In genomic region chr20:32737371-32738223, GRCh38 we compare ENCODE assay signal across 9 cellular contexts. TPM values are rescaled to one million over a fixed set of nuclear protein-coding genes. Genes with fewer than 3 reads are reported as not detected.
DNase-seq lines count a peak whose midpoint lies in the region; ATAC-seq, FAIRE-seq and TF ChIP-seq lines count a peak whose summit lies in the region.
"Had no signal": no experiment of that assay in that cellular context is flagged by ENCODE, and none has a peak within 500 bp of the region (broad histone marks: within the 10 kb centered on the region; RNA-seq: fewer than 3 reads in every experiment).

No MANE protein-coding gene starts in this region.

- peak overlapping the region; percentile 43 to 48 for H3K18ac ChIP-seq in mesenchymal stem cell (ENCODE audit: low read depth in 1 of 2, low read length in 2 of 2)

- H3K27me3 ChIP-seq in mesenchymal stem cell (ENCODE audit: control insufficient read depth in 1 of 2, insufficient read depth in 1 of 2, low read length in 2 of 2), result no peaks in the 10 kb centered on the region

- no peak overlapping the region for H2AFZ ChIP-seq in mesenchymal stem cell (ENCODE audit: low read depth, low read length)

- H3K4me2 ChIP-seq in mesenchymal stem cell (ENCODE audit: low read length, poor library complexity, severe bottlenecking), result no peak overlapping the region

- peak; percentile 86 for ATAC-seq in activated naive CD8-positive, alpha-beta T cell treated with anti-CD3 and anti-CD28 coated beads, Interleukin-2, amount 10 ng/mL, durations not matched to agents 7 days and 5 days (ENCODE audit: low read depth)
- ATAC-seq in HG03354 (IDR thresholded peaks at IDR 0.05; ENCODE audit: poor library complexity, severe bottlenecking, unreplicated experiment), result no peak
- ATAC-seq in HG03280 (IDR thresholded peaks at IDR 0.05; ENCODE audit: unreplicated experiment), result no peak

- no peak overlapping the region for H4K8ac ChIP-seq in mesenchymal stem cell (ENCODE audit: low read length)

- peak overlapping the region in 1 of 2 experiments; percentile 37 for H3K4ac ChIP-seq in mesenchymal stem cell (ENCODE audit: low read depth in 1 of 2, low read length in 2 of 2)

- H3K79me1 ChIP-seq in mesenchymal stem cell (replicated peaks; ENCODE audit: low read length, poor library complexity, severe bottlenecking), result peaks cover 21% of the 10 kb centered on the region

- H2BK5ac ChIP-seq in mesenchymal stem cell (ENCODE audit: low read depth, low read length, poor library complexity, severe bottlenecking), result no peak overlapping the region

- FAIRE-seq in RCC 7860 (lab: Jason Lieb, UNC), result peak; percentile 78

- no peak for TF ChIP-seq CTCF in AG10803 (conservative IDR thresholded peaks at IDR 0.05; ENCODE audit: low read length)

- H4K91ac ChIP-seq in mesenchymal stem cell (ENCODE audit: low read length), result no peak overlapping the region

- H3K36me3 Mint-ChIP-seq in activated naive CD8-positive, alpha-beta T cell treated with anti-CD3 and anti-CD28 coated beads, Interleukin-2, amount 10 ng/mL, durations not matched to agents 7 days and 5 days, result peaks cover 14% of the 10 kb centered on the region

- POLR2A ChIA-PET in activated naive CD8-positive, alpha-beta T cell treated with anti-CD3 and anti-CD28 coated beads, Interleukin-2, amount 10 ng/mL, durations not matched to agents 7 days and 5 days (lab: Charles Lee), result interaction anchor here (0.5 to 2.6 kb wide), 5 partner anchors 25 to 393 kb away, joined by 3 to 12 read pairs (median 4); partner anchors contain the start of gene DNMT3B

- peaks cover 33% of the 10 kb centered on the region for H3K4me1 Mint-ChIP-seq in activated naive CD8-positive, alpha-beta T cell treated with anti-CD3 and anti-CD28 coated beads, Interleukin-2, amount 10 ng/mL, durations not matched to agents 7 days and 5 days

- no peaks in the 10 kb centered on the region for H3K27me3 Mint-ChIP-seq in activated naive CD8-positive, alpha-beta T cell treated with anti-CD3 and anti-CD28 coated beads, Interleukin-2, amount 10 ng/mL, durations not matched to agents 7 days and 5 days

- no peak overlapping the region for H3K23ac ChIP-seq in mesenchymal stem cell (ENCODE audit: low read length in 2 of 2)

- no peaks in the 10 kb centered on the region for H3K9me3 ChIP-seq in mesenchymal stem cell (ENCODE audit: control insufficient read depth, low read length)

- no peak overlapping the region for H3K14ac ChIP-seq in mesenchymal stem cell (ENCODE audit: low read length in 2 of 2)

- H3K4me3 ChIP-seq in AG10803 (ENCODE audit: low read length), result no peak overlapping the region
- H3K4me3 ChIP-seq in mesenchymal stem cell (ENCODE audit: insufficient read depth in 1 of 2, low read depth in 1 of 2, low read length in 2 of 2), result no peak overlapping the region

- H2BK15ac ChIP-seq in mesenchymal stem cell (ENCODE audit: low read depth, poor library complexity, severe bottlenecking), result no peak overlapping the region

- H2BK12ac ChIP-seq in mesenchymal stem cell (ENCODE audit: low read length in 2 of 2), result peak overlapping the region in 1 of 2 experiments; percentile 39

- H3K27ac Mint-ChIP-seq in activated naive CD8-positive, alpha-beta T cell treated with anti-CD3 and anti-CD28 coated beads, Interleukin-2, amount 10 ng/mL, durations not matched to agents 7 days and 5 days, result peak overlapping the region; percentile 86

- H2BK120ac ChIP-seq in mesenchymal stem cell (ENCODE audit: low read depth, low read length), result peak overlapping the region; percentile 5

- 57% methylated on average over 6 of the region's 7 CpGs for WGBS in mesenchymal stem cell

- peak overlapping the region; percentile 74 for H3K4me3 Mint-ChIP-seq in activated naive CD8-positive, alpha-beta T cell treated with anti-CD3 and anti-CD28 coated beads, Interleukin-2, amount 10 ng/mL, durations not matched to agents 7 days and 5 days

- no peaks in the 10 kb centered on the region for H3K9me3 Mint-ChIP-seq in activated naive CD8-positive, alpha-beta T cell treated with anti-CD3 and anti-CD28 coated beads, Interleukin-2, amount 10 ng/mL, durations not matched to agents 7 days and 5 days

- DNase-seq in AG10803 (ENCODE audit: low read depth), result peak; percentile 81
- DNase-seq in RCC 7860 (ENCODE audit: low spot score), result peak; percentile 69
- peak; percentile 42 for DNase-seq in activated naive CD8-positive, alpha-beta T cell treated with anti-CD3 and anti-CD28 coated beads, Interleukin-2, amount 10 ng/mL, durations not matched to agents 7 days and 5 days
- DNase-seq in mesenchymal stem cell, result peak; percentile 74
- DNase-seq in DMS79 treated with DMSO at 0.1 percent for 48 hours (lab: John Stamatoyannopoulos, UW), result no peak
- no peak for DNase-seq in ecto neural progenitor cell (ENCODE audit: low spot score)
- DNase-seq: GF-D8 had no signal

- peak overlapping the region; percentile 54 for H3K9ac ChIP-seq in mesenchymal stem cell (ENCODE audit: low read length)

- H2AK5ac ChIP-seq in mesenchymal stem cell (ENCODE audit: low read length, severe bottlenecking), result peak overlapping the region; percentile 3

- peak overlapping the region; percentile 64 for H3K27ac ChIP-seq in mesenchymal stem cell (ENCODE audit: low read length, poor library complexity, severe bottlenecking)

- no peaks in the 10 kb centered on the region for H3K36me3 ChIP-seq in mesenchymal stem cell (ENCODE audit: control insufficient read depth in 1 of 2, insufficient read depth in 2 of 2, low read depth in 1 of 2, low read length in 2 of 2)

- H3K4me1 ChIP-seq in mesenchymal stem cell (ENCODE audit: control insufficient read depth, insufficient read depth, low read depth, low read length), result peaks cover 10% of the 10 kb centered on the region

RNA-seq across cellular contexts. Expression of gene COMMD7, which starts 5.7 kb away (rescaled TPM):
- total RNA-seq in activated naive CD8-positive, alpha-beta T cell treated with anti-CD3 and anti-CD28 coated beads, Interleukin-2, amount 10 ng/mL, durations not matched to agents 7 days and 5 days, result 10 to 100 TPM; 52.6 to 55.6 TPM
- polyA plus RNA-seq in mesenchymal stem cell (2013, experiment 1 of 2), result 75.5 TPM
- polyA plus RNA-seq in mesenchymal stem cell (2013, experiment 2 of 2), result 79.7 TPM

RNA-seq across cellular contexts. Expression of gene DNMT3B, which starts 24.6 kb away (rescaled TPM):
- 1 to 10 TPM; 4.9 to 6.6 TPM for total RNA-seq in activated naive CD8-positive, alpha-beta T cell treated with anti-CD3 and anti-CD28 coated beads, Interleukin-2, amount 10 ng/mL, durations not matched to agents 7 days and 5 days
- polyA plus RNA-seq in mesenchymal stem cell (2013, experiment 1 of 2), result 3.1 TPM
- polyA plus RNA-seq in mesenchymal stem cell (2013, experiment 2 of 2), result 2.9 TPM

Comparison
In these comparisons a context has a peak if more than half of its experiments do, and no peak if none do; other contexts are left out.
1. DNase-seq: peak in AG10803 (single experiment), RCC 7860 (single experiment), activated naive CD8-positive, alpha-beta T cell treated with anti-CD3 and anti-CD28 coated beads, Interleukin-2, amount 10 ng/mL, durations not matched to agents 7 days and 5 days (single experiment) and mesenchymal stem cell (single experiment); none in DMS79 treated with DMSO at 0.1 percent for 48 hours (single experiment) and ecto neural progenitor cell (single experiment).